Comparison of ENCODE assay signal across 20 cellular contexts in the genomic region with DNA sequence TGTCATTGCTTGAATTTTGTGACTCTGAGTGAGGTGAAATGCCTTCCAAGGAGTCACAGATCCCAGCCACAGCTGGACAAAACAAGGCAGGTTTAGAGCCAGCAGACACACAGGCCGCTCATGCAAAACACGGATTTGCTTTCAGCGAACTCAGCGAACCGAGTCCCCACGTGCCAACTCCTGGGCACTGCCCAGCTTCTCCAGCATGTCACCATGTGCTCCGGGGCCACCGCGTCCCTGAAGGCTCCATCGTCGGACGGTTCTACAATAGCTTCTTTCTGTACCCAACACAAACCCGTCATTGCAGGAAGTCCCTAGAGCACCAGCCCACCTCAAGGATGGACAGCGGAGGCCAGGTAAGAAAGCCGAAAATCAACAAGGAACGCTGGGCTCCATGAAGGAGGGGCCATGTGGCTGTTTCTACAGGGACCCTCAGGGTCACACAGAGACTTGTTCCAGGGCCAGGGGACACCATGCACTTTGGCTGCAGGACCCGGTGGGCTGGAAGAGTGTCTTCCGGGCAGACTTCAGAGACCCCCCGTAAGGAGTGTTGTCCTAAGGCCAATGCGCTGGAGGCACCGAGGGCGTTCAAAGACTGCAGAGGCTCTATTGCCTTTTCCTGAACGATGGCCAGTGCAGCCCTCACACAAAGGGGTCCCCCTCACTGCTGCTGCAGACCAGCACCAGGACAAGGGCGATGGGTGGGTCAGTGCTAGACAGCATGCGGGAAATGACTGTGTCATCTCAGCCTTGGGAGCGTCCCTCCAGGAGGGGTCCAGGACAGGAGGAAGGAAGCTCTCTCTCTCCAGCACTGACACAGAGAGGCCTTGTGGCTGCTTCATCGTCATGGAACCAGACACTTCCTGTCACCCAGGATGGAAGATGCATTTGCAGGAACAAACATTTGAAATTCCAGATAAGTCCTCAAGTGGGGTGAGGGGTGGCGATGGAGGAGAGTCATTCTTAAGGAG. TPM values are rescaled to one million over a fixed set of nuclear protein-coding genes. Genes with fewer than 3 reads are reported as not detected.
DNase-seq lines count a peak whose midpoint lies in the region; ATAC-seq and TF ChIP-seq lines count a peak whose summit lies in the region.
"Had no signal": no experiment of that assay in that cellular context is flagged by ENCODE, and none has a peak within 500 bp of the region (broad histone marks: within the 10 kb centered on the region; RNA-seq: fewer than 3 reads in every experiment).

No MANE protein-coding gene starts in this region.

- no peak for TF ChIP-seq CTCF in spleen (IDR thresholded peaks at IDR 0.05 in 8 of 11, conservative IDR thresholded peaks at IDR 0.05 in 3 of 11)

- no peak for TF ChIP-seq POLR2A in spleen (IDR thresholded peaks at IDR 0.05)

- H3K4me1 Mint-ChIP-seq in naive thymus-derived CD8-positive, alpha-beta T cell: no peaks in the 10 kb centered on the region
- H3K4me1 Mint-ChIP-seq: CD4-positive, CD25-positive, alpha-beta regulatory T cell had no signal

- H3K4me3 Mint-ChIP-seq in naive thymus-derived CD8-positive, alpha-beta T cell: no peak overlapping the region
- H3K4me3 Mint-ChIP-seq: CD4-positive, CD25-positive, alpha-beta regulatory T cell; GM23338 had no signal

- no peaks in the 10 kb centered on the region for H3K36me3 ChIP-seq in spleen
- H3K36me3 ChIP-seq: SJSA1 had no signal

- no peak overlapping the region for H3K27ac ChIP-seq in spleen
- H3K27ac ChIP-seq: SJSA1 had no signal

- no peak for TF ChIP-seq RAD21 in Ishikawa (IDR thresholded peaks at IDR 0.05; ENCODE audit: low read depth)

- TF ChIP-seq EP300 in Ishikawa (IDR thresholded peaks at IDR 0.05; ENCODE audit: borderline replicate concordance): no peak

- DNase-seq in globus pallidus (ENCODE audit: low spot score): peak; percentile 37
- peak; percentile 20 for DNase-seq in midbrain (lab: John Stamatoyannopoulos, UW)
- DNase-seq in spleen: peak; percentile 60
- DNase-seq in NCI-H1694 (lab: John Stamatoyannopoulos, UW): no peak
- DNase-seq in naive thymus-derived CD8-positive, alpha-beta T cell: no peak
- DNase-seq: ACHN; AML-193; Caco-2; CD4-positive, CD25-positive, alpha-beta regulatory T cell; KBM-7; NCI-H1105; NCI-H1694 treated with DMSO at 0.1 percent for 48 hours; NCI-H2171; NCI-H446 had no signal

- H3K9me3 ChIP-seq in spleen: no peaks in the 10 kb centered on the region
- H3K9me3 ChIP-seq: Caco-2, SJSA1 had no signal

- no peak overlapping the region for H3K27ac Mint-ChIP-seq in naive thymus-derived CD8-positive, alpha-beta T cell
- H3K27ac Mint-ChIP-seq: CD4-positive, CD25-positive, alpha-beta regulatory T cell; GM23338 had no signal

- WGBS in spleen, 5 donors: 81 to 85% (median 85%) methylated on average over 25 to 28 of the region's 28 CpGs

- ATAC-seq in GM18868 (IDR thresholded peaks at IDR 0.05; ENCODE audit: unreplicated experiment): no peak
- ATAC-seq in naive thymus-derived CD8-positive, alpha-beta T cell: no peak
- ATAC-seq: GM23338, HCT116, Panc1 had no signal

- peaks cover 0 to 3% (median 0%) of the 10 kb centered on the region in 7 donors for H3K27me3 ChIP-seq in spleen (replicated peaks in 1 of 7)
- H3K27me3 ChIP-seq: SJSA1 had no signal

- peaks cover 0 to 61% (median 8%) of the 10 kb centered on the region in 5 donors for H3K27me3 Mint-ChIP-seq in naive thymus-derived CD8-positive, alpha-beta T cell
- H3K27me3 Mint-ChIP-seq: CD4-positive, CD25-positive, alpha-beta regulatory T cell had no signal

- H3K4me1 ChIP-seq in spleen: no peaks in the 10 kb centered on the region
- H3K4me1 ChIP-seq: SJSA1 had no signal

- H3K9me3 Mint-ChIP-seq in naive thymus-derived CD8-positive, alpha-beta T cell: peaks cover 0 to 12% (median 0%) of the 10 kb centered on the region in 9 donors
- H3K9me3 Mint-ChIP-seq: GM23338 had no signal

- H3K4me3 ChIP-seq in spleen: no peak overlapping the region
- H3K4me3 ChIP-seq: GM23338, SJSA1 had no signal

- POLR2A ChIA-PET in naive thymus-derived CD8-positive, alpha-beta T cell (lab: Charles Lee): no interaction called here

- H3K36me3 Mint-ChIP-seq in naive thymus-derived CD8-positive, alpha-beta T cell: no peaks in the 10 kb centered on the region
- H3K36me3 Mint-ChIP-seq: CD4-positive, CD25-positive, alpha-beta regulatory T cell had no signal

- intact Hi-C loops in spleen (cut with DNase I; ENCODE audit: low total_unique reads): no loop called here

TF ChIP-seq in Ishikawa, 13 proteins besides CTCF, POLR2A, EP300 and RAD21:
- no peak for TF ChIP-seq EGR1 (IDR thresholded peaks at IDR 0.05)
- TF ChIP-seq MAX (IDR thresholded peaks at IDR 0.05): peak; percentile 49; the same call in 1 of the 2 replicates
- no peak for TF ChIP-seq ZBTB7A (IDR thresholded peaks at IDR 0.05; ENCODE audit: low read depth)
- TF ChIP-seq NFIC (IDR thresholded peaks at IDR 0.05): no peak
- TF ChIP-seq YY1 (IDR thresholded peaks at IDR 0.05; ENCODE audit: low read depth): no peak
- TF ChIP-seq TEAD4 (IDR thresholded peaks at IDR 0.05): no peak
- TF ChIP-seq FOXM1 (IDR thresholded peaks at IDR 0.05; ENCODE audit: borderline replicate concordance, low read depth): no peak

RNA-seq across cellular contexts. Expression of gene DACT2, which starts 19.8 kb away (rescaled TPM):
- total RNA-seq in spleen: not detected
- under 1 TPM in 2 of 3 donors, not detected in 1; 0.04 to 0.09 TPM for polyA plus RNA-seq in spleen
- not detected for total RNA-seq in naive thymus-derived CD8-positive, alpha-beta T cell
- not detected for polyA plus RNA-seq in naive thymus-derived CD8-positive, alpha-beta T cell
- total RNA-seq: CD4-positive, CD25-positive, alpha-beta regulatory T cell; SJSA1 had no signal
- polyA plus RNA-seq: CD4-positive, CD25-positive, alpha-beta regulatory T cell had no signal

Comparison
In these comparisons a context has a peak if more than half of its experiments do, and no peak if none do; other contexts are left out.
1. DNase-seq: peak in globus pallidus (single experiment), midbrain (single experiment) and spleen (single experiment); none in NCI-H1694 (single experiment) and naive thymus-derived CD8-positive, alpha-beta T cell (0 of 10).